In genomic region chr2:241988146-241988545, GRCh38 we compare ENCODE assay signal across 24 cellular contexts.
"Had no signal": no experiment of that assay in that cellular context is flagged by ENCODE, and none has a peak within 500 bp of the region (broad histone marks: within the 10 kb centered on the region; RNA-seq: fewer than 3 reads in every experiment).

No MANE protein-coding gene starts in this region.

- H3K4me3 ChIP-seq: heart left ventricle had no signal

- DNase-seq: activated CD4-positive, alpha-beta memory T cell treated with anti-CD3 and anti-CD28 coated beads for 36 hours; activated CD4-positive, alpha-beta T cell treated with anti-CD3 and anti-CD28 coated beads for 36 hours; activated CD4-positive, alpha-beta T cell treated with anti-CD3 and anti-CD28 coated beads, Interleukin-2, amount 10 ng/mL, durations not matched to agents 24 days and 14 days; activated CD4-positive, CD25-positive, alpha-beta regulatory T cell; activated CD4-positive, CD25-positive, alpha-beta regulatory T cell treated with anti-CD3 and anti-CD28 coated beads, Interleukin-2, amount 50 U/mL, for 72 hours; activated CD8-positive, alpha-beta memory T cell treated with anti-CD3 and anti-CD28 coated beads, Interleukin-2, amount 10 ng/mL, durations not matched to agents 7 days and 5 days; activated CD8-positive, alpha-beta memory T cell treated with anti-CD3 and anti-CD28 coated beads, Interleukin-2, amount 50 U/mL, for 4 hours; activated CD8-positive, alpha-beta T cell treated with anti-CD3 and anti-CD28 coated beads, Interleukin-2, amount 10 ng/mL, durations not matched to agents 7 days and 5 days; activated effector memory CD4-positive, alpha-beta T cell treated with anti-CD3 and anti-CD28 coated beads, Interleukin-2, amount 50 U/mL, for 16 hours; activated naive CD4-positive, alpha-beta T cell treated with anti-CD3 and anti-CD28 coated beads for 36 hours; activated T-cell treated with anti-CD3 and anti-CD28 coated beads, Interleukin-2, amount 50 U/mL, for 1 hour; activated T-cell treated with anti-CD3 and anti-CD28 coated beads, Interleukin-2, amount 50 U/mL, for 48 hours; amniotic stem cell; anterior cingulate cortex; brain microvascular endothelial cell; caudate nucleus; effector CD8-positive, alpha-beta T cell; foreskin fibroblast; heart left ventricle; T-helper 2 cell had no signal

- H3K9me3 ChIP-seq: heart left ventricle had no signal

- H3K4me1 ChIP-seq: heart left ventricle had no signal

- H3K36me3 ChIP-seq: brain microvascular endothelial cell, heart left ventricle had no signal

- H3K27me3 ChIP-seq: brain microvascular endothelial cell had no signal

- ATAC-seq: activated CD4-positive, alpha-beta T cell treated with anti-CD3 and anti-CD28 coated beads for 36 hours; activated CD8-positive, alpha-beta memory T cell treated with anti-CD3 and anti-CD28 coated beads, Interleukin-2, amount 10 ng/mL, durations not matched to agents 7 days and 5 days; activated CD8-positive, alpha-beta T cell treated with anti-CD3 and anti-CD28 coated beads, Interleukin-2, amount 10 ng/mL, durations not matched to agents 7 days and 5 days; esophagus mucosa; heart left ventricle had no signal

- H3K27ac Mint-ChIP-seq: activated CD4-positive, alpha-beta memory T cell treated with anti-CD3 and anti-CD28 coated beads for 36 hours; activated CD4-positive, alpha-beta T cell treated with anti-CD3 and anti-CD28 coated beads for 36 hours; activated CD4-positive, alpha-beta T cell treated with anti-CD3 and anti-CD28 coated beads, Interleukin-2, amount 10 ng/mL, durations not matched to agents 24 days and 14 days; activated CD8-positive, alpha-beta memory T cell treated with anti-CD3 and anti-CD28 coated beads, Interleukin-2, amount 10 ng/mL, durations not matched to agents 7 days and 5 days; activated CD8-positive, alpha-beta T cell treated with anti-CD3 and anti-CD28 coated beads, Interleukin-2, amount 10 ng/mL, durations not matched to agents 7 days and 5 days; activated naive CD4-positive, alpha-beta T cell treated with anti-CD3 and anti-CD28 coated beads for 36 hours; activated naive CD8-positive, alpha-beta T cell; activated T-helper 1 cell treated with anti-CD3 and anti-CD28 coated beads, Interleukin-12 subunit alpha, Interleukin-12 subunit beta, Interleukin-2, Interleukin-4 antibody, amounts not matched to agents 30 ng/mL and 10 ng/mL and 1 ng/mL, durations not matched to agents 14 hours and 24 hours and 36 hours; activated T-helper 2 cell treated with anti-CD3 and anti-CD28 coated beads, Interferon-gamma antibody, Interleukin-2, Interleukin-4, amounts not matched to agents 10 μg/mL and 5 μg/mL and 100 μg/mL, durations not matched to agents 14 hours and 24 hours and 36 hours had no signal

- H3K9me3 Mint-ChIP-seq: activated CD4-positive, alpha-beta memory T cell treated with anti-CD3 and anti-CD28 coated beads for 36 hours; activated naive CD4-positive, alpha-beta T cell treated with anti-CD3 and anti-CD28 coated beads for 36 hours had no signal

- H3K27ac ChIP-seq: brain microvascular endothelial cell, heart left ventricle had no signal

- H3K27me3 Mint-ChIP-seq: activated CD4-positive, alpha-beta memory T cell treated with anti-CD3 and anti-CD28 coated beads for 36 hours; activated CD4-positive, alpha-beta T cell treated with anti-CD3 and anti-CD28 coated beads for 36 hours; activated naive CD8-positive, alpha-beta T cell had no signal

- H3K4me3 Mint-ChIP-seq: activated CD4-positive, alpha-beta memory T cell treated with anti-CD3 and anti-CD28 coated beads for 36 hours; activated CD4-positive, alpha-beta T cell treated with anti-CD3 and anti-CD28 coated beads for 36 hours; activated CD4-positive, alpha-beta T cell treated with anti-CD3 and anti-CD28 coated beads, Interleukin-2, amount 10 ng/mL, durations not matched to agents 24 days and 14 days; activated CD8-positive, alpha-beta memory T cell treated with anti-CD3 and anti-CD28 coated beads, Interleukin-2, amount 10 ng/mL, durations not matched to agents 7 days and 5 days; activated CD8-positive, alpha-beta T cell treated with anti-CD3 and anti-CD28 coated beads, Interleukin-2, amount 10 ng/mL, durations not matched to agents 7 days and 5 days; activated naive CD4-positive, alpha-beta T cell treated with anti-CD3 and anti-CD28 coated beads for 36 hours; activated naive CD8-positive, alpha-beta T cell; activated T-helper 1 cell treated with anti-CD3 and anti-CD28 coated beads, Interleukin-12 subunit alpha, Interleukin-12 subunit beta, Interleukin-2, Interleukin-4 antibody, amounts not matched to agents 30 ng/mL and 10 ng/mL and 1 ng/mL, durations not matched to agents 14 hours and 24 hours and 36 hours had no signal

- H3K36me3 Mint-ChIP-seq: activated CD4-positive, alpha-beta memory T cell treated with anti-CD3 and anti-CD28 coated beads for 36 hours; activated CD8-positive, alpha-beta memory T cell treated with anti-CD3 and anti-CD28 coated beads, Interleukin-2, amount 10 ng/mL, durations not matched to agents 7 days and 5 days had no signal
